In genomic region chr10:32332299-32332750, GRCh38 we compare ENCODE assay signal across 8 cellular contexts. TPM values are rescaled to one million over a fixed set of nuclear protein-coding genes. Genes with fewer than 3 reads are reported as not detected.
DNase-seq lines count a peak whose midpoint lies in the region; ATAC-seq and TF ChIP-seq lines count a peak whose summit lies in the region.

No MANE protein-coding gene starts in this region.

- H3K4me2 ChIP-seq in DND-41 (ENCODE audit: insufficient read depth, low read length), result no peak overlapping the region
- no peak overlapping the region for H3K4me2 ChIP-seq in OCI-LY7 (ENCODE audit: low read length)

- H3K4me3 ChIP-seq in DND-41 (ENCODE audit: low read depth in 1 of 2, low read length in 2 of 2) (no peak overlapping the region), OCI-LY7 (ENCODE audit: low read depth, low read length, poor library complexity, severe bottlenecking) (no peak overlapping the region)

- no TSS peak for BruUV-seq in OCI-LY7 (replicated peaks; lab: Mats Ljungman, UMichigan)

- H3K9me2 ChIP-seq in OCI-LY7 (ENCODE audit: insufficient read depth, low read length), result no peaks in the 10 kb centered on the region

- H3K9me3 ChIP-seq in DND-41 (ENCODE audit: insufficient read depth, low read length, severe bottlenecking) (no peaks in the 10 kb centered on the region), OCI-LY7 (ENCODE audit: low read length) (no peaks in the 10 kb centered on the region)

- CTCF ChIA-PET in OCI-LY7 (lab: Charles Lee; ENCODE audit: unreplicated experiment), result no interaction called here

- H3K4me1 ChIP-seq in DND-41 (ENCODE audit: insufficient read depth, low read length) (0 out of 2 replicates have a peak, but pooled peaks cover under 1% of the 10 kb centered on the region), OCI-LY7 (ENCODE audit: insufficient read depth, low read length, poor library complexity, severe bottlenecking) (peaks cover 17% of the 10 kb centered on the region)

- no peak for DNase-seq in DND-41
- peak; percentile 24 for DNase-seq in OCI-LY7 (ENCODE audit: low spot score)
- peak; percentile 61 for DNase-seq in activated gamma-delta T cell treated with anti-CD3 and anti-CD28 coated beads, Interleukin-2, amount 50 U/mL, for 16 hours (ENCODE audit: low read depth)
- peak; percentile 82 for DNase-seq in kidney tubule cell (ENCODE audit: low spot score)
- peak; percentile 83 for DNase-seq in stimulated activated CD8-positive, alpha-beta memory T cell treated with anti-CD3 and anti-CD28 coated beads, Interleukin-4, amount 100 ng/mL, for 48 hours
- DNase-seq in SK-N-DZ (ENCODE audit: low spot score), result no peak
- no peak for DNase-seq in NCI-H2081 (lab: John Stamatoyannopoulos, UW)

- H3K36me3 ChIP-seq in DND-41 (ENCODE audit: insufficient read depth, low read length), result peaks cover 9% of the 10 kb centered on the region; the same call in 1 of the 2 replicates
- peaks cover 64% of the 10 kb centered on the region for H3K36me3 ChIP-seq in OCI-LY7 (ENCODE audit: insufficient read depth, low read length)

- intact Hi-C loops in OCI-LY7 (cut with micrococcal nuclease; ENCODE audit: unreplicated experiment), result no loop called here

- POLR2A ChIA-PET in OCI-LY7 (lab: Charles Lee), result interaction anchor here (2.4 kb wide), 1 partner anchor 10 kb away, joined by 9 read pairs; no protein-coding TSS in a partner anchor

- no peak overlapping the region for H3K9ac ChIP-seq in DND-41 (ENCODE audit: low read depth, low read length)

- H3K27me3 ChIP-seq in DND-41 (ENCODE audit: insufficient read depth, low read length, poor library complexity), result no peaks in the 10 kb centered on the region

- peaks cover 99% of the 10 kb centered on the region for H3K79me2 ChIP-seq in DND-41 (ENCODE audit: insufficient read depth, low read length)
- peaks cover 100% of the 10 kb centered on the region for H3K79me2 ChIP-seq in OCI-LY7 (ENCODE audit: insufficient read depth, low read depth, low read length)

- H3K27ac ChIP-seq in DND-41 (ENCODE audit: low read length) (no peak overlapping the region), OCI-LY7 (ENCODE audit: low read depth, low read length, poor library complexity, severe bottlenecking) (no peak overlapping the region)

- peak; percentile 69 for ATAC-seq in DND-41 (ENCODE audit: insufficient read depth, low read depth)
- peak; percentile 93 for ATAC-seq in GM21619 (IDR thresholded peaks at IDR 0.05; ENCODE audit: unreplicated experiment)

- H4K20me1 ChIP-seq in DND-41 (ENCODE audit: insufficient read depth, low read length) (peaks cover 90% of the 10 kb centered on the region), OCI-LY7 (ENCODE audit: insufficient read depth, low read length) (peaks cover 44% of the 10 kb centered on the region)

- no peak for TF ChIP-seq CTCF in DND-41 (IDR thresholded peaks at IDR 0.05; ENCODE audit: borderline replicate concordance, extremely low read depth, low read length, poor library complexity, severe bottlenecking)
- TF ChIP-seq CTCF in OCI-LY7 (conservative IDR thresholded peaks at IDR 0.05; ENCODE audit: low read length), result no peak

- H2AFZ ChIP-seq in DND-41 (ENCODE audit: low read depth, low read length), result no peak overlapping the region
- no peak overlapping the region for H2AFZ ChIP-seq in OCI-LY7 (ENCODE audit: low read length)

RNA-seq across cellular contexts. Expression of gene EPC1, which starts 14.6 kb away (rescaled TPM):
- total RNA-seq in OCI-LY7 (2014; rRNA removed; shearing (Covaris generic)), result 48.8 and 62.3 TPM in 2 replicates
- total RNA-seq in OCI-LY7 (2022), result 40.9 and 42.1 TPM in 2 replicates
- polyA plus RNA-seq in SK-N-DZ (2014; cell fraction: cytosol; rRNA removed), result 13.9 and 16.9 TPM in 2 replicates
- polyA plus RNA-seq in SK-N-DZ (2014; cell fraction: nucleus; rRNA removed), result 30.4 and 41.2 TPM in 2 replicates

Comparison
In these comparisons a context has a peak if more than half of its experiments do, and no peak if none do; other contexts are left out.
1. DNase-seq: peak in OCI-LY7 (single experiment), activated gamma-delta T cell treated with anti-CD3 and anti-CD28 coated beads, Interleukin-2, amount 50 U/mL, for 16 hours (single experiment), kidney tubule cell (single experiment) and stimulated activated CD8-positive, alpha-beta memory T cell treated with anti-CD3 and anti-CD28 coated beads, Interleukin-4, amount 100 ng/mL, for 48 hours (single experiment); none in DND-41 (single experiment), SK-N-DZ (single experiment) and NCI-H2081 (0 of 2).